Comparison of ENCODE assay signal across 21 cellular contexts in the genomic region with DNA sequence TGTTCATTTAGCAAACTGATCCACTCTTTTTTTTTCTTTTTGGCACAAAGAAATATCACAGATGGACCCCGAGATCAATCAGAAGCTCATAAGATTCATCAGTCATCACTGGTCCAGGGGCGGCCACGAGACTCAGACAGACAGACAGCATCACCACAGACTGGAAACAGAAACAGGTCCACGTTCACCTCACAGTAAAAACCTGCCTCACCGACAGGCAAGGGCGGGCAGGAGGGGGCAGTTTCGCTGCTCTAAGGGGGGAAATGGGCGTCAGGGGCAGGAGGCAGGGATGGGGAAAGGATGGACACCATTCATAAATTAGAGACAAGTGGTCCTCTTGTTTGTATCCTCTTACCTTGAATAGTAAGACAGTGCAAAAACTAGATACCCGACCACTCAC. TPM values are rescaled to one million over a fixed set of nuclear protein-coding genes. Genes with fewer than 3 reads are reported as not detected.
"Had no signal": no experiment of that assay in that cellular context is flagged by ENCODE, and none has a peak within 500 bp of the region (broad histone marks: within the 10 kb centered on the region; RNA-seq: fewer than 3 reads in every experiment).

No MANE protein-coding gene starts in this region.

- H3K4me3 Mint-ChIP-seq: activated B cell treated with CpG ODN at 0.5 μM for 24 hours; activated CD4-positive, alpha-beta T cell treated with anti-CD3 and anti-CD28 coated beads, Interleukin-2, amount 10 ng/mL, durations not matched to agents 24 days and 14 days; activated naive CD4-positive, alpha-beta T cell treated with anti-CD3 and anti-CD28 coated beads, Interleukin-2, amount 50 U/mL, for 24 hours; activated T-helper 17 cell treated with anti-CD3 and anti-CD28 coated beads, Interleukin-2, amount 50 U/mL, for 72 hours had no signal

- ATAC-seq: activated T-helper 17 cell treated with anti-CD3 and anti-CD28 coated beads, Interleukin-2, amount 50 U/mL, for 72 hours had no signal

- DNase-seq: activated B cell treated with CpG ODN at 0.5 μM for 24 hours; activated CD4-positive, alpha-beta T cell treated with anti-CD3 and anti-CD28 coated beads for 1 hour; activated CD4-positive, alpha-beta T cell treated with anti-CD3 and anti-CD28 coated beads, Interleukin-2, amount 10 ng/mL, durations not matched to agents 24 days and 14 days; activated CD4-positive, alpha-beta T cell treated with anti-CD3 and anti-CD28 coated beads, Interleukin-2, amount 50 U/mL, for 48 hours; activated T-cell treated with anti-CD3 and anti-CD28 coated beads for 4 hours; aorta; Kasumi-1; KBM-7; NCI-H1092; NCI-H1417; NCI-H2029 treated with DMSO at 0.1 percent for 48 hours; NCI-H345; NCI-H510A; NCI-H526 treated with DMSO at 0.1 percent for 48 hours; NCI-H82; SIG-M5; T-helper 2 cell; T1000 had no signal

- H3K4me1 Mint-ChIP-seq: activated B cell treated with CpG ODN at 0.5 μM for 24 hours had no signal

- H3K9me3 Mint-ChIP-seq: activated B cell treated with CpG ODN at 0.5 μM for 24 hours; activated CD4-positive, alpha-beta T cell treated with anti-CD3 and anti-CD28 coated beads, Interleukin-2, amount 10 ng/mL, durations not matched to agents 24 days and 14 days; activated naive CD4-positive, alpha-beta T cell treated with anti-CD3 and anti-CD28 coated beads, Interleukin-2, amount 50 U/mL, for 24 hours; activated T-helper 17 cell treated with anti-CD3 and anti-CD28 coated beads, Interleukin-2, amount 50 U/mL, for 72 hours had no signal

- H3K27ac Mint-ChIP-seq: activated B cell treated with CpG ODN at 0.5 μM for 24 hours; activated CD4-positive, alpha-beta T cell treated with anti-CD3 and anti-CD28 coated beads, Interleukin-2, amount 10 ng/mL, durations not matched to agents 24 days and 14 days; activated naive CD4-positive, alpha-beta T cell treated with anti-CD3 and anti-CD28 coated beads, Interleukin-2, amount 50 U/mL, for 24 hours; activated T-helper 17 cell treated with anti-CD3 and anti-CD28 coated beads, Interleukin-2, amount 50 U/mL, for 72 hours had no signal

RNA-seq across cellular contexts. Expression of gene CHST1, which starts 16.5 kb away (rescaled TPM):
- total RNA-seq: activated B cell treated with CpG ODN at 0.5 μM for 24 hours; activated T-helper 17 cell treated with anti-CD3 and anti-CD28 coated beads, Interleukin-2, amount 50 U/mL, for 72 hours; OCI-LY7 had no signal
